Comparison of ENCODE assay signal across 8 cellular contexts in the genomic region with DNA sequence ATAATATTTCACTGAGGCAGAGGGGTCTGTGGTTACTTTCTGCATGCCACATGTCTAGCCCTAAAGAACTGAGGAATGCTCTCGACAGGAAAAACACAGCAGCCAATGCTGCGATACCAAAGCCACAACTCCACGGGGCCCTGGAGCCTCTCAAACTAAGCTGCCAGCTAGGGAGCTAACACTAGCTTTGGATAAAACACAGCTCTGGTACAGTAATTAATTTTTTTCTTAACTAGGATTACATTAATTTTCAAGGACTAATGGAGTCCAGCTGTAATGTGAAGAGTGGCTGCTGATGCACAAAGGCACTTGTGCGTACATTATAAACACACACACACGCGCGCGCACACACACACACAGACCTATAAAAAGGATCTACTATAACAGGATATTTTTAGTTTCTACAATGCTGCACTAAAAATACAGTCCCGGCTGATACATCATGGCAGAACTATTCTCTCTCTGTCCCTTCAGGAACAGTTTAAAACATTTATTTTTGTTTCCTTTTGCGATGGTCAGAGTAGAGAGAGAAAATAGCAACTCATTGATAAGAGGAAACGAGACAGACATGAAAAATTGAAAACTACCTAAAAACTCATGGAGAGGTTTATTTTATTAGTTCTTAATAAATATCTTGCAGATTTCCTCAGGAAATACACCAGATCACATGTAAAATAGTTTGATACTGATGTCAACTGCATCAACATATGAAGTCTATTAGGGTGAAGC.
A peak's percentile ranks its signal among the peaks of the same experiment; 100 is the strongest.
DNase-seq lines count a peak whose midpoint lies in the region; ATAC-seq and TF ChIP-seq lines count a peak whose summit lies in the region.

No MANE protein-coding gene starts in this region.

- H3K14ac ChIP-seq in H9 (ENCODE audit: insufficient read depth, low read length), result no peak overlapping the region

- peak overlapping the region in 1 of 2 experiments; percentile 27; a peak in 1 of 5 replicates for H3K4me3 Mint-ChIP-seq in H9
- H3K4me3 Mint-ChIP-seq in activated B cell treated with CpG ODN at 0.5 μM for 24 hours, result peak overlapping the region; percentile 76

- no peak overlapping the region for H2BK5ac ChIP-seq in H9 (ENCODE audit: insufficient read length, low read length)

- WGBS in H9 (ENCODE audit: extremely low coverage, insufficient read length, low lambda C conversion rate), result no CpG with 5 or more reads among the region's 11 CpGs

- H4K5ac ChIP-seq in H9 (ENCODE audit: insufficient read length, low read depth, low read length), result no peak overlapping the region

- no peak for TF ChIP-seq CTCF in H9 (conservative IDR thresholded peaks at IDR 0.05)
- TF ChIP-seq CTCF in activated B cell treated with CpG ODN at 0.5 μM for 24 hours (IDR thresholded peaks at IDR 0.05), result no peak

- no peak overlapping the region for H3K4ac ChIP-seq in H9 (ENCODE audit: low read depth, low read length)

- no peak overlapping the region for H3K23ac ChIP-seq in H9 (ENCODE audit: insufficient read length, low read depth, low read length)

- H3K27me3 ChIP-seq in H9 (ENCODE audit: insufficient read depth, low read length), result no peaks in the 10 kb centered on the region

- H3K27me3 Mint-ChIP-seq in H9 (ENCODE audit: low read depth) (no peaks in the 10 kb centered on the region), activated B cell treated with CpG ODN at 0.5 μM for 24 hours (no peaks in the 10 kb centered on the region)

- no peak overlapping the region for H2BK15ac ChIP-seq in H9 (ENCODE audit: low read depth, low read length)

- H3K79me1 ChIP-seq in H9 (ENCODE audit: insufficient read depth, low read depth, low read length, poor library complexity, severe bottlenecking), result no peaks in the 10 kb centered on the region

- no peak overlapping the region for H4K91ac ChIP-seq in H9 (ENCODE audit: insufficient read length, low read depth, low read length)

- no peak overlapping the region for H3K4me2 ChIP-seq in H9 (ENCODE audit: insufficient read depth, insufficient read length, low read length)

- no peaks in the 10 kb centered on the region for H3K23me2 ChIP-seq in H9 (ENCODE audit: insufficient read length, low read depth, low read length, poor library complexity, severe bottlenecking)

- intact Hi-C loops in activated B cell treated with CpG ODN at 0.5 μM for 24 hours (cut with micrococcal nuclease), result no loop called here

- H4K8ac ChIP-seq in H9 (replicated peaks; ENCODE audit: insufficient read length, low read depth, low read length), result no peak overlapping the region

- no peak overlapping the region for H3K56ac ChIP-seq in H9 (ENCODE audit: insufficient read length, low read depth, low read length)

- H3K36me3 Mint-ChIP-seq in H9 (ENCODE audit: insufficient read depth in 1 of 3, low read depth in 3 of 3) (peaks cover 0 to 4% (median 3%) of the 10 kb centered on the region in 3 experiments; a peak in 2 of 7 replicates), activated B cell treated with CpG ODN at 0.5 μM for 24 hours (ENCODE audit: low read depth) (peaks cover 15% of the 10 kb centered on the region)

- H2BK20ac ChIP-seq in H9 (ENCODE audit: low read depth, low read length, poor library complexity, severe bottlenecking), result no peak overlapping the region

- H3K79me2 ChIP-seq in H9 (ENCODE audit: insufficient read depth, low read length), result no peaks in the 10 kb centered on the region

- peak overlapping the region in 1 of 7 experiments; percentile 21 for H3K4me3 ChIP-seq in skin epidermis

- H3K27ac ChIP-seq in H9 (ENCODE audit: insufficient read length, low read depth, low read length), result no peak overlapping the region
- peak overlapping the region in 20 of 21 experiments; percentile 35 to 91 (median 79) for H3K27ac ChIP-seq in skin epidermis

- H2BK12ac ChIP-seq in H9 (ENCODE audit: insufficient read length, low read depth, low read length), result no peak overlapping the region

- no peak for DNase-seq in H9
- no peak for DNase-seq in activated B cell treated with CpG ODN at 0.5 μM for 24 hours
- DNase-seq in glomerular visceral epithelial cell (ENCODE audit: extremely low spot score), result peak; percentile 54
- no peak for DNase-seq in activated CD4-positive, CD25-positive, alpha-beta regulatory T cell (lab: John Stamatoyannopoulos, UW)
- no peak for DNase-seq in RKO (ENCODE audit: low spot score)
- no peak for DNase-seq in stimulated activated CD4-positive, alpha-beta T cell treated with anti-CD3 and anti-CD28 coated beads, Interleukin-4, amount 100 ng/mL, for 4 hours

- ATAC-seq in activated B cell treated with CpG ODN at 0.5 μM for 24 hours (ENCODE audit: low read depth) (no peak), GM18907 (IDR thresholded peaks at IDR 0.05; ENCODE audit: unreplicated experiment) (no peak)

- H3T11ph ChIP-seq in H9 (ENCODE audit: low read length), result no peak overlapping the region

- H2BK120ac ChIP-seq in H9 (ENCODE audit: low read depth, low read length, poor library complexity, severe bottlenecking), result no peak overlapping the region

- H3K18ac ChIP-seq in H9 (ENCODE audit: insufficient read length, low read depth, low read length), result no peak overlapping the region

- no peaks in the 10 kb centered on the region; the same call in 1 of the 2 replicates for H3K4me1 ChIP-seq in H9 (ENCODE audit: insufficient read depth, low read length)

- peak overlapping the region; percentile 42 to 85 (median 78); a peak in 5 of 7 replicates for H3K27ac Mint-ChIP-seq in H9
- H3K27ac Mint-ChIP-seq in activated B cell treated with CpG ODN at 0.5 μM for 24 hours, result peak overlapping the region; percentile 92

- H2AK5ac ChIP-seq in H9 (ENCODE audit: insufficient read length, low read length), result no peak overlapping the region

- POLR2A ChIA-PET in activated B cell treated with CpG ODN at 0.5 μM for 24 hours (lab: Charles Lee), result interaction anchor here (0.6 to 5.4 kb wide), 8 partner anchors 9 to 189 kb away, joined by 3 to 23 read pairs (median 5); no protein-coding TSS in a partner anchor

- H3K9me3 Mint-ChIP-seq in H9, result no peaks in the 10 kb centered on the region
- H3K9me3 Mint-ChIP-seq in activated B cell treated with CpG ODN at 0.5 μM for 24 hours, result no peaks in the 10 kb centered on the region

- no peak overlapping the region for H2AFZ ChIP-seq in H9 (ENCODE audit: low read length)

- CTCF ChIA-PET in activated B cell treated with CpG ODN at 0.5 μM for 24 hours (lab: Charles Lee), result interaction anchor here (1.0 to 2.2 kb wide), 5 partner anchors 25 to 160 kb away, joined by 3 to 13 read pairs (median 3); partner anchors contain the start of gene HIC1

- H3K9me3 ChIP-seq in H9 (ENCODE audit: control insufficient read depth, low read depth, low read length), result no peaks in the 10 kb centered on the region

- H3K4me1 Mint-ChIP-seq in H9 (peaks cover 25 to 31% of the 10 kb centered on the region in 2 experiments), activated B cell treated with CpG ODN at 0.5 μM for 24 hours (peaks cover 31% of the 10 kb centered on the region)

- no peaks in the 10 kb centered on the region for H4K20me1 ChIP-seq in H9 (ENCODE audit: control insufficient read depth, insufficient read depth, insufficient read length)

- no peak overlapping the region for H3K9ac ChIP-seq in H9 (ENCODE audit: extremely low read depth, insufficient read length, low read length)
